Comparison of ENCODE assay signal across 24 cellular contexts in genomic region chr7:99320371-99320770, GRCh38. TPM values are rescaled to one million over a fixed set of nuclear protein-coding genes. Genes with fewer than 3 reads are reported as not detected.
A peak's percentile ranks its signal among the peaks of the same experiment; 100 is the strongest.
DNase-seq lines count a peak whose midpoint lies in the region; ATAC-seq and TF ChIP-seq lines count a peak whose summit lies in the region.
"Had no signal": no experiment of that assay in that cellular context is flagged by ENCODE, and none has a peak within 500 bp of the region (broad histone marks: within the 10 kb centered on the region; RNA-seq: fewer than 3 reads in every experiment).

No MANE protein-coding gene starts in this region.

- H3K79me2 ChIP-seq in H9 (ENCODE audit: insufficient read depth, low read length) (no peaks in the 10 kb centered on the region), mesendoderm (ENCODE audit: control insufficient read depth, insufficient read depth, low read length) (no peaks in the 10 kb centered on the region)

- H2BK120ac ChIP-seq in H9 (ENCODE audit: low read depth, low read length, poor library complexity, severe bottlenecking) (no peak overlapping the region), mesendoderm (ENCODE audit: low read depth, low read length) (no peak overlapping the region)

- no peak overlapping the region for H4K91ac ChIP-seq in H9 (ENCODE audit: insufficient read length, low read depth, low read length)

- CTCF ChIA-PET in Calu3 (lab: Charles Lee): no interaction called here

- H2AK5ac ChIP-seq in H9 (ENCODE audit: insufficient read length, low read length) (no peak overlapping the region), mesendoderm (ENCODE audit: low read length) (no peak overlapping the region)

- H3K18ac ChIP-seq in H9 (ENCODE audit: insufficient read length, low read depth, low read length) (no peak overlapping the region), mesendoderm (ENCODE audit: low read length) (no peak overlapping the region)

- H3K23me2 ChIP-seq in H9 (ENCODE audit: insufficient read length, low read depth, low read length, poor library complexity, severe bottlenecking): peaks cover 5% of the 10 kb centered on the region

- H3K4me1 ChIP-seq in H9 (ENCODE audit: insufficient read depth, low read length) (no peaks in the 10 kb centered on the region), mesendoderm (ENCODE audit: control insufficient read depth, low read depth, low read length) (peaks cover 2% of the 10 kb centered on the region)
- H3K4me1 ChIP-seq: BE2C had no signal

- H3K27me3 Mint-ChIP-seq in Calu3 (ENCODE audit: unreplicated experiment): no peaks in the 10 kb centered on the region
- no peaks in the 10 kb centered on the region for H3K27me3 Mint-ChIP-seq in H9 (ENCODE audit: low read depth)
- H3K27me3 Mint-ChIP-seq: CD4-positive, alpha-beta T cell had no signal

- H3K9me3 ChIP-seq in H9 (ENCODE audit: control insufficient read depth, low read depth, low read length) (no peaks in the 10 kb centered on the region), WERI-Rb-1 (ENCODE audit: severe bottlenecking) (no peaks in the 10 kb centered on the region)
- H3K9me3 ChIP-seq: A549; BE2C; BLaER1 treated with 17β-estradiol and CSF1 and Interleukin-3, amounts not matched to agents 10 nM and 100 nM had no signal

- H3K79me1 ChIP-seq in H9 (ENCODE audit: insufficient read depth, low read depth, low read length, poor library complexity, severe bottlenecking) (no peaks in the 10 kb centered on the region), mesendoderm (ENCODE audit: low read length) (peaks cover 2% of the 10 kb centered on the region)

- TF ChIP-seq CTCF in Calu3 (IDR thresholded peaks at IDR 0.05; ENCODE audit: unreplicated experiment) (no peak), H9 (conservative IDR thresholded peaks at IDR 0.05) (no peak), WERI-Rb-1 (IDR thresholded peaks at IDR 0.05; ENCODE audit: low read depth, low read length) (no peak)

- H3K23ac ChIP-seq in H9 (ENCODE audit: insufficient read length, low read depth, low read length) (no peak overlapping the region), mesendoderm (ENCODE audit: low read length) (no peak overlapping the region)

- DNase-seq in Calu3 (no peak), H9 (no peak), WERI-Rb-1 (peak; percentile 38), mesendoderm (peak; percentile 59)
- DNase-seq in activated T-cell treated with anti-CD3 and anti-CD28 coated beads, Interleukin-2, amount 50 U/mL, for 1 hour: no peak
- no peak for DNase-seq in stimulated activated naive CD4-positive, alpha-beta T cell (lab: John Stamatoyannopoulos, UW)
- DNase-seq: 8988T; ACHN; AML-193; BE2C; CD4-positive, alpha-beta T cell; CD8-positive, alpha-beta memory T cell; DMS53; DMS79 treated with DMSO at 0.1 percent for 48 hours; GF-D8; H7; HFFc6 had no signal

- H3K4me3 Mint-ChIP-seq in Calu3 (ENCODE audit: low read depth, unreplicated experiment) (no peak overlapping the region), H9 (peak overlapping the region in 1 of 2 experiments; percentile 31; a peak in 1 of 5 replicates)
- H3K4me3 Mint-ChIP-seq: CD4-positive, alpha-beta T cell; HFFc6 had no signal

- intact Hi-C loops in Calu3 (cut with micrococcal nuclease; ENCODE audit: unreplicated experiment): no loop called here

- H3K9me3 Mint-ChIP-seq in Calu3 (ENCODE audit: low read depth, unreplicated experiment): no peaks in the 10 kb centered on the region
- peaks cover 0 to 3% of the 10 kb centered on the region in 2 experiments; a peak in 3 of 5 replicates for H3K9me3 Mint-ChIP-seq in H9
- H3K9me3 Mint-ChIP-seq: CD14-positive monocyte; CD4-positive, alpha-beta T cell; CD8-positive, alpha-beta memory T cell; HFFc6 had no signal

- no CpG with 5 or more reads among the region's 4 CpGs for WGBS in H9 (ENCODE audit: extremely low coverage, insufficient read length, low lambda C conversion rate)
- no CpG with 5 or more reads among the region's 4 CpGs for WGBS in mesendoderm (ENCODE audit: extremely low coverage, insufficient coverage, low lambda C conversion rate)

- H3K36me3 ChIP-seq in WERI-Rb-1 (no peaks in the 10 kb centered on the region; the same call in 1 of the 2 replicates), mesendoderm (ENCODE audit: control insufficient read depth, insufficient read depth, low read length) (no peaks in the 10 kb centered on the region)
- H3K36me3 ChIP-seq: BE2C; BLaER1 treated with 17β-estradiol and CSF1 and Interleukin-3, amounts not matched to agents 10 nM and 100 nM had no signal

- H2BK20ac ChIP-seq in H9 (ENCODE audit: low read depth, low read length, poor library complexity, severe bottlenecking): no peak overlapping the region

- H3T11ph ChIP-seq in H9 (ENCODE audit: low read length): no peak overlapping the region

- no TSS peak for BruUV-seq in Calu3 (replicated peaks; lab: Mats Ljungman, UMichigan)

- H3K27ac Mint-ChIP-seq in Calu3 (ENCODE audit: unreplicated experiment) (peak overlapping the region; percentile 21), H9 (peak overlapping the region in 2 of 3 experiments; percentile 17 to 92; a peak in 3 of 7 replicates)
- H3K27ac Mint-ChIP-seq: CD4-positive, alpha-beta T cell; CD8-positive, alpha-beta memory T cell; HFFc6 had no signal

- H3K9ac ChIP-seq in H9 (ENCODE audit: extremely low read depth, insufficient read length, low read length) (no peak overlapping the region), mesendoderm (ENCODE audit: low read length) (no peak overlapping the region)
- H3K9ac ChIP-seq: BLaER1 treated with 17β-estradiol and CSF1 and Interleukin-3, amounts not matched to agents 10 nM and 100 nM had no signal

- H2BK12ac ChIP-seq in H9 (ENCODE audit: insufficient read length, low read depth, low read length): no peak overlapping the region

- H3K4me1 Mint-ChIP-seq in Calu3 (ENCODE audit: low read depth, unreplicated experiment) (peaks cover 21% of the 10 kb centered on the region), H9 (peaks cover 14 to 24% of the 10 kb centered on the region in 2 experiments)
- H3K4me1 Mint-ChIP-seq: CD8-positive, alpha-beta memory T cell had no signal

- ATAC-seq in HG03097 (IDR thresholded peaks at IDR 0.05; ENCODE audit: low FRiP score, unreplicated experiment): no peak
- no peak for ATAC-seq in GM18502 (IDR thresholded peaks at IDR 0.05; ENCODE audit: poor library complexity, unreplicated experiment)
- ATAC-seq: A549 had no signal

- H3K4me2 ChIP-seq in H9 (ENCODE audit: insufficient read depth, insufficient read length, low read length) (no peak overlapping the region), mesendoderm (ENCODE audit: low read length) (no peak overlapping the region)
- H3K4me2 ChIP-seq: A549; BLaER1 treated with 17β-estradiol and CSF1 and Interleukin-3, amounts not matched to agents 10 nM and 100 nM had no signal

- H3K27ac ChIP-seq in H9 (ENCODE audit: insufficient read length, low read depth, low read length): no peak overlapping the region
- H3K27ac ChIP-seq in WERI-Rb-1: no peak overlapping the region
- no peak overlapping the region for H3K27ac ChIP-seq in mesendoderm (ENCODE audit: low read depth, low read length)
- H3K27ac ChIP-seq: A549; BLaER1 treated with 17β-estradiol and CSF1 and Interleukin-3, amounts not matched to agents 10 nM and 100 nM had no signal

- no peak overlapping the region for H3K4ac ChIP-seq in H9 (ENCODE audit: low read depth, low read length)
- H3K4ac ChIP-seq in mesendoderm (ENCODE audit: low read depth, low read length): no peak overlapping the region

- H3K56ac ChIP-seq in H9 (ENCODE audit: insufficient read length, low read depth, low read length) (no peak overlapping the region), mesendoderm (ENCODE audit: low read length) (no peak overlapping the region)

- H3K4me3 ChIP-seq in WERI-Rb-1 (ENCODE audit: low read depth, low read length) (no peak overlapping the region), mesendoderm (ENCODE audit: low read length) (no peak overlapping the region)
- H3K4me3 ChIP-seq: A549; BLaER1 treated with 17β-estradiol and CSF1 and Interleukin-3, amounts not matched to agents 10 nM and 100 nM had no signal

- H4K8ac ChIP-seq in H9 (replicated peaks; ENCODE audit: insufficient read length, low read depth, low read length) (no peak overlapping the region), mesendoderm (ENCODE audit: low read depth, low read length) (no peak overlapping the region)

- H2BK15ac ChIP-seq in H9 (ENCODE audit: low read depth, low read length) (no peak overlapping the region), mesendoderm (replicated peaks; ENCODE audit: low read depth) (no peak overlapping the region)

- H3K27me3 ChIP-seq in H9 (ENCODE audit: insufficient read depth, low read length) (no peaks in the 10 kb centered on the region), WERI-Rb-1 (ENCODE audit: insufficient read depth, low read depth, severe bottlenecking) (no peaks in the 10 kb centered on the region), mesendoderm (ENCODE audit: insufficient read depth, low read length, poor library complexity) (no peaks in the 10 kb centered on the region)
- H3K27me3 ChIP-seq: BE2C; BLaER1 treated with 17β-estradiol and CSF1 and Interleukin-3, amounts not matched to agents 10 nM and 100 nM had no signal

- H2AFZ ChIP-seq in H9 (ENCODE audit: low read length): no peak overlapping the region

- H4K20me1 ChIP-seq in H9 (ENCODE audit: control insufficient read depth, insufficient read depth, insufficient read length): no peaks in the 10 kb centered on the region
- H4K20me1 ChIP-seq: BLaER1 treated with 17β-estradiol and CSF1 and Interleukin-3, amounts not matched to agents 10 nM and 100 nM had no signal

- H4K5ac ChIP-seq in H9 (ENCODE audit: insufficient read length, low read depth, low read length) (no peak overlapping the region), mesendoderm (ENCODE audit: low read length) (no peak overlapping the region)

- H3K14ac ChIP-seq in H9 (ENCODE audit: insufficient read depth, low read length): no peak overlapping the region

- H2BK5ac ChIP-seq in H9 (ENCODE audit: insufficient read length, low read length): no peak overlapping the region
- H2BK5ac ChIP-seq in mesendoderm (ENCODE audit: low read length): no peak overlapping the region

- H3K36me3 Mint-ChIP-seq in Calu3 (ENCODE audit: insufficient read depth, unreplicated experiment) (peaks cover 9% of the 10 kb centered on the region), H9 (ENCODE audit: insufficient read depth in 1 of 3, low read depth in 3 of 3) (peaks cover 0 to 4% (median 0%) of the 10 kb centered on the region in 3 experiments; a peak in 1 of 7 replicates)
- H3K36me3 Mint-ChIP-seq: CD14-positive monocyte; CD8-positive, alpha-beta memory T cell had no signal

RNA-seq across cellular contexts. Expression of gene ARPC1A, which starts 5.3 kb away (rescaled TPM):
- total RNA-seq in Calu3 (2022): 146 TPM in 2 replicates
- total RNA-seq in H9 (2021): 169 TPM in 2 replicates
- 204 TPM for polyA plus RNA-seq in mesendoderm (2013, experiment 1 of 2)
- 207 TPM for polyA plus RNA-seq in mesendoderm (2013, experiment 2 of 2)

RNA-seq across cellular contexts. Expression of gene MYH16, which starts 47.7 kb away (rescaled TPM):
- total RNA-seq in Calu3 (2022): 0.61 and 0.97 TPM in 2 replicates
- not detected in 2 replicates for total RNA-seq in H9 (2021)
- not detected for polyA plus RNA-seq in mesendoderm (2013, experiment 1 of 2)
- not detected for polyA plus RNA-seq in mesendoderm (2013, experiment 2 of 2)
- total RNA-seq: CD4-positive, alpha-beta T cell; CD8-positive, alpha-beta memory T cell; G401; H1; H7 had no signal
- polyA plus RNA-seq: CD14-positive monocyte; CD8-positive, alpha-beta memory T cell; H1 had no signal

RNA-seq across cellular contexts. Expression of gene ARPC1B, which starts 54.2 kb away (rescaled TPM):
- total RNA-seq in Calu3 (2022) (107 and 108 TPM in 2 replicates), H9 (2021) (56.3 and 60.7 TPM in 2 replicates)
- polyA plus RNA-seq in mesendoderm (2013, experiment 1 of 2): 49.0 TPM
- 46.9 TPM for polyA plus RNA-seq in mesendoderm (2013, experiment 2 of 2)

Comparison
In these comparisons a context has a peak if more than half of its experiments do, and no peak if none do; other contexts are left out.
1. DNase-seq: peak in WERI-Rb-1 (single experiment) and mesendoderm (single experiment); none in Calu3 (single experiment), H9 (single experiment), activated T-cell treated with anti-CD3 and anti-CD28 coated beads, Interleukin-2, amount 50 U/mL, for 1 hour (single experiment) and stimulated activated naive CD4-positive, alpha-beta T cell (0 of 6).